In the genomic region with DNA sequence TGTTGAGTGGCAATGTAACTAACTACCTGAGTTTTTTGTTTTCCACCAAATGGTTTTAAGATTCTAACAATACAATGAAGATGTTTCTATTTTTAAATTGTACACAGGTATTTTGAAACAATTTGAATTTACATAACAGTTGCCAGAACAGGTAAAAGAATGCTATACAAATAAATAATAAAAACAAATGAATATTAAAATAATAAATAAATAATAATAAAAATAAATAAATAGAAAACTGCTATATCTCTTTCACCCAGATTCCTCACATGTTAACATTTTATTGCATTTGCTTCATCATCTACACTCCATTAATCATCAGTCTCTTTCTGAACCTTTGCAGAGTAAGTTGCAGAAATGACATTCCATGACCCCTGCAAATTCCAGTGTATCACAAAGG, we compare ENCODE assay signal across 11 cellular contexts. TPM values are rescaled to one million over a fixed set of nuclear protein-coding genes. Genes with fewer than 3 reads are reported as not detected.
"Had no signal": no experiment of that assay in that cellular context is flagged by ENCODE, and none has a peak within 500 bp of the region (broad histone marks: within the 10 kb centered on the region; RNA-seq: fewer than 3 reads in every experiment).

No MANE protein-coding gene starts in this region.

- DNase-seq: GM23248, GOT3, H7, HFFc6 had no signal

- H3K9me3 Mint-ChIP-seq: HFFc6 had no signal

- H3K4me1 Mint-ChIP-seq: IgD-negative memory B cell had no signal

- H3K9me3 ChIP-seq: HAP-1 had no signal

- H3K4me1 ChIP-seq: HAP-1 had no signal

- H3K36me3 ChIP-seq: HAP-1 had no signal

- H3K4me3 Mint-ChIP-seq: HFFc6, IgD-negative memory B cell had no signal

- ATAC-seq: HCT116, HepG2 had no signal

- FAIRE-seq: HepG2 had no signal

- H2AFZ ChIP-seq: GM23248 had no signal

- H3K9ac ChIP-seq: GM23248 had no signal

- H3K4me3 ChIP-seq: GM23248, HAP-1 had no signal

- H3K36me3 Mint-ChIP-seq: IgD-negative memory B cell had no signal

- H3K27ac ChIP-seq: GM23248, HL-60 had no signal

- H3K27ac Mint-ChIP-seq: HFFc6, IgD-negative memory B cell had no signal

RNA-seq across cellular contexts. Expression of a gene that starts 32.3 kb away (rescaled TPM):
- total RNA-seq: GM23248, H4, H7, HepG2, HFFc6, HT1080 had no signal
- polyA plus RNA-seq: GM23248, HepG2, IgD-negative memory B cell had no signal

RNA-seq across cellular contexts. Expression of a gene that starts 46.8 kb away (rescaled TPM):
- total RNA-seq: GM23248, HFFc6, HT1080 had no signal
- polyA plus RNA-seq: GM23248, HepG2, IgD-negative memory B cell had no signal
